ENCODE assay signal across 8 cellular contexts in genomic region chr16:56606071-56606687, GRCh38. TPM values are rescaled to one million over a fixed set of nuclear protein-coding genes. Genes with fewer than 3 reads are reported as not detected.
DNase-seq lines count a peak whose midpoint lies in the region; ATAC-seq, FAIRE-seq and TF ChIP-seq lines count a peak whose summit lies in the region.

No MANE protein-coding gene starts in this region.

- H3K4me2 ChIP-seq in parathyroid adenoma (ENCODE audit: low read length) = no peak overlapping the region

- no peak overlapping the region for H3K9ac ChIP-seq in parathyroid adenoma

- H3K36me3 ChIP-seq in CD8-positive, alpha-beta T cell (ENCODE audit: insufficient read depth, low read length) = no peaks in the 10 kb centered on the region
- H3K36me3 ChIP-seq in parathyroid adenoma (ENCODE audit: control insufficient read depth, insufficient read depth, low read length) = no peaks in the 10 kb centered on the region
- H3K36me3 ChIP-seq in effector memory CD4-positive, alpha-beta T cell (ENCODE audit: control insufficient read depth, insufficient read depth, low read length) = no peaks in the 10 kb centered on the region

- POLR2A ChIA-PET in CD8-positive, alpha-beta T cell (lab: Charles Lee) = interaction anchor here (1.2 to 4.9 kb wide), 3 partner anchors 18 to 47 kb away, joined by 5 to 21 read pairs (median 5); no protein-coding TSS in a partner anchor

- H3K4me1 Mint-ChIP-seq in CD8-positive, alpha-beta T cell (ENCODE audit: low read depth) = peaks cover 43% of the 10 kb centered on the region

- no peak for TF ChIP-seq POLR2A in GM12891 (IDR thresholded peaks at IDR 0.05; ENCODE audit: low read depth, low read length)

- TF ChIP-seq CTCF in CD8-positive, alpha-beta T cell (IDR thresholded peaks at IDR 0.05) = no peak
- no peak for TF ChIP-seq CTCF in epithelial cell of esophagus (IDR thresholded peaks at IDR 0.05; ENCODE audit: insufficient read depth, low read depth, low read length, missing control alignments)
- no peak for TF ChIP-seq CTCF in parathyroid adenoma (IDR thresholded peaks at IDR 0.05)

- H3K27me3 Mint-ChIP-seq in CD8-positive, alpha-beta T cell (ENCODE audit: low read depth) = no peaks in the 10 kb centered on the region

- no peaks in the 10 kb centered on the region for H3K9me3 Mint-ChIP-seq in CD8-positive, alpha-beta T cell

- ATAC-seq in CD8-positive, alpha-beta T cell = no peak
- no peak for ATAC-seq in HG03342 (IDR thresholded peaks at IDR 0.05; ENCODE audit: unreplicated experiment)

- intact Hi-C loops in CD8-positive, alpha-beta T cell (cut with DNase I, micrococcal nuclease) = loop anchor here in 1 of 2 experiments (5.0 to 10.0 kb wide), 3 partner anchors 36 to 579 kb away; partner anchors contain the start of genes PSME3IP1 and RSPRY1

- no peak for DNase-seq in CD8-positive, alpha-beta T cell
- peak; percentile 90 for DNase-seq in RCC 7860 (ENCODE audit: low spot score)
- DNase-seq in epithelial cell of esophagus (ENCODE audit: low read depth) = peak; percentile 80
- DNase-seq in GM12891 (ENCODE audit: insufficient read length, low spot score) = no peak
- DNase-seq in effector memory CD4-positive, alpha-beta T cell = no peak
- no peak for DNase-seq in NCI-H1048 (lab: John Stamatoyannopoulos, UW)

- peaks cover 33% of the 10 kb centered on the region for H3K4me1 ChIP-seq in CD8-positive, alpha-beta T cell (ENCODE audit: insufficient read depth, low read length)
- peaks cover 15% of the 10 kb centered on the region for H3K4me1 ChIP-seq in parathyroid adenoma
- H3K4me1 ChIP-seq in effector memory CD4-positive, alpha-beta T cell (ENCODE audit: control insufficient read depth, insufficient read depth, low read length, poor library complexity, severe bottlenecking) = peaks cover 36% of the 10 kb centered on the region

- H3K27me3 ChIP-seq in CD8-positive, alpha-beta T cell (ENCODE audit: insufficient read depth, low read length) = no peaks in the 10 kb centered on the region
- no peaks in the 10 kb centered on the region for H3K27me3 ChIP-seq in parathyroid adenoma (ENCODE audit: control insufficient read depth, insufficient read depth, low read length)
- peaks cover 3% of the 10 kb centered on the region for H3K27me3 ChIP-seq in effector memory CD4-positive, alpha-beta T cell (replicated peaks; ENCODE audit: control insufficient read depth, insufficient read depth, low read length, poor library complexity, severe bottlenecking)

- no peak overlapping the region for H3K4me3 Mint-ChIP-seq in CD8-positive, alpha-beta T cell

- H3K36me3 Mint-ChIP-seq in CD8-positive, alpha-beta T cell = peaks cover 2% of the 10 kb centered on the region

- no peaks in the 10 kb centered on the region for H3K9me3 ChIP-seq in CD8-positive, alpha-beta T cell (ENCODE audit: low read length)
- no peaks in the 10 kb centered on the region for H3K9me3 ChIP-seq in parathyroid adenoma (ENCODE audit: control insufficient read depth, low read length)
- H3K9me3 ChIP-seq in effector memory CD4-positive, alpha-beta T cell (ENCODE audit: control insufficient read depth, low read length) = no peaks in the 10 kb centered on the region

- no peaks in the 10 kb centered on the region for H3K79me2 ChIP-seq in parathyroid adenoma

- peak overlapping the region; percentile 94 for H3K27ac Mint-ChIP-seq in CD8-positive, alpha-beta T cell

- H3K4me3 ChIP-seq in CD8-positive, alpha-beta T cell (ENCODE audit: low read depth, low read length) = no peak overlapping the region
- H3K4me3 ChIP-seq in epithelial cell of esophagus (ENCODE audit: low read length) (no peak overlapping the region), parathyroid adenoma (ENCODE audit: low read depth, low read length) (no peak overlapping the region)
- H3K4me3 ChIP-seq in effector memory CD4-positive, alpha-beta T cell (ENCODE audit: insufficient read depth, low read depth, low read length, poor library complexity, severe bottlenecking) = no peak overlapping the region

- FAIRE-seq in RCC 7860 (lab: Jason Lieb, UNC) (peak; percentile 83), GM12891 (lab: Jason Lieb, UNC) (no peak)

- CTCF ChIA-PET in CD8-positive, alpha-beta T cell (lab: Charles Lee) = interaction anchor here (1.5 to 4.8 kb wide), 3 partner anchors 30 to 95 kb away, joined by 3 to 27 read pairs (median 23); no protein-coding TSS in a partner anchor

- H3K27ac ChIP-seq in CD8-positive, alpha-beta T cell (ENCODE audit: low read depth, low read length) = peak overlapping the region; percentile 68
- H3K27ac ChIP-seq in parathyroid adenoma = peak overlapping the region; percentile 90
- no peak overlapping the region for H3K27ac ChIP-seq in effector memory CD4-positive, alpha-beta T cell (ENCODE audit: insufficient read depth, low read length, poor library complexity, severe bottlenecking)

- H2AFZ ChIP-seq in parathyroid adenoma = peak overlapping the region; percentile 47

TF ChIP-seq in GM12891, 5 proteins besides CTCF, POLR2A, EP300 and RAD21:
- no peak for TF ChIP-seq POLR2AphosphoS5 (IDR thresholded peaks at IDR 0.05; ENCODE audit: low read depth, low read length)
- no peak for TF ChIP-seq PAX5 (IDR thresholded peaks at IDR 0.05; ENCODE audit: insufficient read depth, low read length, severe bottlenecking)
- TF ChIP-seq TAF1 (IDR thresholded peaks at IDR 0.05; ENCODE audit: low read depth, low read length) = no peak
- no peak for TF ChIP-seq SPI1 (IDR thresholded peaks at IDR 0.05; ENCODE audit: low read depth, low read length)
- TF ChIP-seq POU2F2 (IDR thresholded peaks at IDR 0.05; ENCODE audit: low read depth, low read length) = no peak
TF ChIP-seq in GM12891: peak in this region for 0.

RNA-seq across cellular contexts. Expression of gene MT2A, which starts 2.2 kb away (rescaled TPM):
- 10 to 100 TPM; 71.0 to 95.7 TPM for total RNA-seq in CD8-positive, alpha-beta T cell
- polyA plus RNA-seq in GM12891 (2012; ENCODE audit: low read depth, missing spikeins) = 8.4 TPM

RNA-seq across cellular contexts. Expression of gene MT3, which starts 16.9 kb away (rescaled TPM):
- total RNA-seq in CD8-positive, alpha-beta T cell = 1 to 10 TPM in 1 of 2 experiments, under 1 TPM in 1; 1.00 to 1.8 TPM
- 0.19 TPM for polyA plus RNA-seq in GM12891 (2012; ENCODE audit: low read depth, missing spikeins)

RNA-seq across cellular contexts. Expression of gene MT1E, which starts 19.4 kb away (rescaled TPM):
- total RNA-seq in CD8-positive, alpha-beta T cell = 1 to 10 TPM; 3.0 to 5.5 TPM
- polyA plus RNA-seq in GM12891 (2012; ENCODE audit: low read depth, missing spikeins) = 0.87 TPM

RNA-seq across cellular contexts. Expression of gene MT1M, which starts 26.3 kb away (rescaled TPM):
- total RNA-seq in CD8-positive, alpha-beta T cell = not detected
- polyA plus RNA-seq in GM12891 (2012; ENCODE audit: low read depth, missing spikeins) = not detected

RNA-seq across cellular contexts. Expression of gene MT1A, which starts 32.3 kb away (rescaled TPM):
- not detected for total RNA-seq in CD8-positive, alpha-beta T cell
- not detected for polyA plus RNA-seq in GM12891 (2012; ENCODE audit: low read depth, missing spikeins)

Comparison
In these comparisons a context has a peak if more than half of its experiments do, and no peak if none do; other contexts are left out.
1. DNase-seq: peak in RCC 7860 (single experiment) and epithelial cell of esophagus (single experiment); none in CD8-positive, alpha-beta T cell (0 of 7), GM12891 (single experiment), effector memory CD4-positive, alpha-beta T cell (0 of 3) and NCI-H1048 (single experiment).